In genomic region chr6:28266962-28267694, GRCh38 we compare ENCODE assay signal across 8 cellular contexts. TPM values are rescaled to one million over a fixed set of nuclear protein-coding genes. Genes with fewer than 3 reads are reported as not detected.
DNase-seq lines count a peak whose midpoint lies in the region; ATAC-seq, FAIRE-seq and TF ChIP-seq lines count a peak whose summit lies in the region.

ZSCAN26 (plus strand) TSS chr6:28267143; CDS start chr6:28271920, 4,777 bp downstream.

- peaks cover 12% of the 10 kb centered on the region for H3K4me1 ChIP-seq in CD4-positive, CD25-positive, alpha-beta regulatory T cell (ENCODE audit: control insufficient read depth, insufficient read depth, low read length, poor library complexity, severe bottlenecking)
- peaks cover 8 to 17% of the 10 kb centered on the region in 2 donors for H3K4me1 ChIP-seq in duodenal mucosa (ENCODE audit: control insufficient read depth in 1 of 2, insufficient read depth in 2 of 2, low read length in 2 of 2)
- H3K4me1 ChIP-seq in HepG2 (ENCODE audit: insufficient read depth, low read length), result peaks cover 26% of the 10 kb centered on the region

- H3K36me3 Mint-ChIP-seq in CD4-positive, CD25-positive, alpha-beta regulatory T cell, result peaks cover 8% of the 10 kb centered on the region

- 1% methylated on average over 30 of the region's 32 CpGs for WGBS in HepG2 (ENCODE audit: low lambda C conversion rate)

- H3K4me1 Mint-ChIP-seq in CD4-positive, CD25-positive, alpha-beta regulatory T cell, result peaks cover 0 to 30% (median 15%) of the 10 kb centered on the region in 4 donors

- POLR2A ChIA-PET in HepG2 (lab: Yijun Ruan, JAX), result interaction anchor here (0.6 to 3.2 kb wide), 23 partner anchors 10 to 595 kb away, joined by 3 to 67 read pairs (median 7); partner anchors contain the start of genes PGBD1, ZKSCAN3, ZKSCAN4 and ZKSCAN8

- H3K27me3 Mint-ChIP-seq in CD4-positive, CD25-positive, alpha-beta regulatory T cell, result peaks cover 10% of the 10 kb centered on the region

- H3K4me2 ChIP-seq in HepG2 (ENCODE audit: low read depth, low read length), result peak within 1 kb of the TSS; percentile 80

- H2AFZ ChIP-seq in HepG2 (ENCODE audit: low read length), result peak within 1 kb of the TSS; percentile 91

- H3K27ac ChIP-seq in CD4-positive, CD25-positive, alpha-beta regulatory T cell (ENCODE audit: insufficient read depth, low read length, poor library complexity, severe bottlenecking), result peak within 1 kb of the TSS; percentile 64
- H3K27ac ChIP-seq in duodenal mucosa (ENCODE audit: low read depth, low read length) (peak within 1 kb of the TSS; percentile 87), HepG2 (ENCODE audit: extremely low read length, insufficient read depth, low read length) (peak within 1 kb of the TSS; percentile 51)

- H3K9me3 ChIP-seq in CD4-positive, CD25-positive, alpha-beta regulatory T cell (ENCODE audit: control insufficient read depth in 2 of 2, low read length in 2 of 2), result no peaks in the 10 kb centered on the region
- H3K9me3 ChIP-seq in duodenal mucosa (ENCODE audit: control insufficient read depth in 1 of 2, low read length in 2 of 2) (no peaks in the 10 kb centered on the region), HepG2 (ENCODE audit: low read length) (no peaks in the 10 kb centered on the region)

- peak; percentile 15 for FAIRE-seq in HepG2 (lab: Jason Lieb, UNC)

- BruUV-seq in HepG2 (replicated peaks; lab: Mats Ljungman, UMichigan), result no TSS peak

- peak; percentile 92 to 95 for ATAC-seq in CD4-positive, CD25-positive, alpha-beta regulatory T cell (ENCODE audit: low read depth in 2 of 2)
- ATAC-seq in GM19395 (IDR thresholded peaks at IDR 0.05; ENCODE audit: unreplicated experiment) (peak; percentile 94), HG03521 (IDR thresholded peaks at IDR 0.05; ENCODE audit: unreplicated experiment) (peak; percentile 85), HepG2 (peak; percentile 99)

- intact Hi-C loops in HepG2 (cut with micrococcal nuclease; ENCODE audit: unreplicated experiment), result loop anchor here (1.0 to 5.0 kb wide), 8 partner anchors 15 to 143 kb away; partner anchors contain the start of genes ZKSCAN4, ZKSCAN8, ZSCAN12 and ZSCAN16

- peak within 1 kb of the TSS; percentile 69 to 86 for H3K9ac ChIP-seq in duodenal mucosa (ENCODE audit: low read depth in 1 of 2, low read length in 2 of 2)
- H3K9ac ChIP-seq in HepG2 (ENCODE audit: insufficient read depth, low read depth, low read length), result peak within 1 kb of the TSS; percentile 80

- peak; percentile 22; the same call in 1 of the 2 replicates for TF ChIP-seq CTCF in HepG2 (CRISPR knock-in tag; IDR thresholded peaks at IDR 0.05)

- H3K27ac Mint-ChIP-seq in CD4-positive, CD25-positive, alpha-beta regulatory T cell, result no peak within 1 kb of the TSS

- peak; percentile 79 to 81 for TF ChIP-seq POLR2A in HepG2 (IDR thresholded peaks at IDR 0.05; ENCODE audit: insufficient read depth in 1 of 2, low read depth in 2 of 2, low read length in 2 of 2)

- TF ChIP-seq RAD21 in HepG2 (CRISPR knock-in tag; IDR thresholded peaks at IDR 0.05), result no peak; the same call in 1 of the 2 replicates

- no peaks in the 10 kb centered on the region for H3K9me3 Mint-ChIP-seq in CD4-positive, CD25-positive, alpha-beta regulatory T cell

- no peak within 1 kb of the TSS for H3K4me3 Mint-ChIP-seq in CD4-positive, CD25-positive, alpha-beta regulatory T cell

- CTCF ChIA-PET in HepG2 (lab: Yijun Ruan, JAX; ENCODE audit: low intra/inter-chr PET ratio, low total read pairs), result no interaction called here

- DNase-seq in CD4-positive, CD25-positive, alpha-beta regulatory T cell, result peak; percentile 58 to 95 (median 90)
- DNase-seq in NCI-H69 (lab: John Stamatoyannopoulos, UW) (peak; percentile 94), HepG2 (ENCODE audit: low spot score) (peak; percentile 83)
- DNase-seq in activated CD4-positive, alpha-beta T cell treated with anti-CD3 and anti-CD28 coated beads, Interleukin-2, amount 50 U/mL, for 48 hours, result peak; percentile 83 to 86
- DNase-seq in stimulated activated CD4-positive, alpha-beta T cell treated with anti-CD3 and anti-CD28 coated beads, Interleukin-4, amount 100 ng/mL, for 1 hour, result peak; percentile 88

- in situ Hi-C loops in HepG2 (cut with HindIII; ENCODE audit: extremely low pct_ligation_motif_present, low pct_unique_long_range_greater_than_20kb), result no loop called here

- peaks cover 19% of the 10 kb centered on the region for H3K79me2 ChIP-seq in HepG2 (ENCODE audit: insufficient read depth, low read length)

- H4K20me1 ChIP-seq in HepG2 (ENCODE audit: insufficient read depth, low read length), result no peaks in the 10 kb centered on the region

- TF ChIP-seq EP300 in HepG2 (IDR thresholded peaks at IDR 0.05; ENCODE audit: low read depth in 2 of 2, low read length in 2 of 2) (peak; percentile 3 to 44; a peak in 1 of 4 replicates), HepG2 (CRISPR knock-in tag; IDR thresholded peaks at IDR 0.05; ENCODE audit: borderline replicate concordance) (peak; percentile 62; the same call in 1 of the 2 replicates)

- H3K36me3 ChIP-seq in CD4-positive, CD25-positive, alpha-beta regulatory T cell (ENCODE audit: control insufficient read depth, insufficient read depth, low read length), result peaks cover 9% of the 10 kb centered on the region
- H3K36me3 ChIP-seq in duodenal mucosa (ENCODE audit: control insufficient read depth in 1 of 2, insufficient read depth in 2 of 2, low read length in 2 of 2) (peaks cover 5 to 6% of the 10 kb centered on the region in 2 donors), HepG2 (replicated peaks in 1 of 2; ENCODE audit: control insufficient read depth in 1 of 2, insufficient read depth in 2 of 2, low read length in 2 of 2) (peaks cover 3 to 5% of the 10 kb centered on the region in 2 experiments)

- no peaks in the 10 kb centered on the region for H3K27me3 ChIP-seq in CD4-positive, CD25-positive, alpha-beta regulatory T cell (ENCODE audit: control insufficient read depth, insufficient read depth, low read length)
- H3K27me3 ChIP-seq in duodenal mucosa (ENCODE audit: control insufficient read depth in 1 of 2, insufficient read depth in 2 of 2, low read length in 2 of 2) (peaks cover 0 to 3% of the 10 kb centered on the region in 2 donors), HepG2 (ENCODE audit: control insufficient read depth in 1 of 2, insufficient read depth in 2 of 2, low read length in 2 of 2) (peaks cover 0 to 11% of the 10 kb centered on the region in 2 experiments; a peak in 3 of 5 replicates)

- H3K4me3 ChIP-seq in CD4-positive, CD25-positive, alpha-beta regulatory T cell (ENCODE audit: low read depth, low read length), result peak within 1 kb of the TSS; percentile 93
- H3K4me3 ChIP-seq in duodenal mucosa (ENCODE audit: low read depth in 1 of 2, low read length in 2 of 2) (peak within 1 kb of the TSS; percentile 87 to 99), HepG2 (replicated peaks in 1 of 3; ENCODE audit: insufficient read depth in 1 of 3, low read depth in 2 of 3, low read length in 3 of 3) (peak within 1 kb of the TSS; percentile 85 to 91 (median 87))

TF ChIP-seq in HepG2, 621 proteins besides CTCF, POLR2A, EP300 and RAD21 (continues in another document):
- TF ChIP-seq FOXO4 (CRISPR knock-in tag; conservative IDR thresholded peaks at IDR 0.05) (peak; percentile 98), FOXA1 (IDR thresholded peaks at IDR 0.05) (no peak), FOXA1 (CRISPR knock-in tag; IDR thresholded peaks at IDR 0.05) (0 out of 2 replicates have a peak, but pooled peaks have one; percentile 17), THYN1 (CRISPR knock-in tag; IDR thresholded peaks at IDR 0.05; ENCODE audit: borderline replicate concordance, low read depth) (no peak), ZNF30 (CRISPR knock-in tag; IDR thresholded peaks at IDR 0.05) (peak; percentile 80; the same call in 1 of the 2 replicates)

RNA-seq across cellular contexts. Expression of gene ZSCAN26, which starts in this region (rescaled TPM):
- 9.6 TPM for total RNA-seq in CD4-positive, CD25-positive, alpha-beta regulatory T cell
- polyA plus RNA-seq in CD4-positive, CD25-positive, alpha-beta regulatory T cell, result 10 to 100 TPM; 14.9 to 19.1 (median 17.7) TPM
- 15.6 and 18.5 TPM in 2 replicates for total RNA-seq in HepG2 (2016; rRNA removed; fragmentation: Illumina TruSeq; extraction: Trizol)
- total RNA-seq in HepG2 (2016; cell fraction: cytosol; rRNA removed; fragmentation: Illumina TruSeq; extraction: Trizol; ENCODE audit: low read depth), result 7.2 and 8.7 TPM in 2 replicates
- 15.7 and 18.1 TPM in 2 replicates for total RNA-seq in HepG2 (2016; cell fraction: insoluble cytoplasmic fraction; rRNA removed; fragmentation: Illumina TruSeq; extraction: Trizol)
- 10.3 and 13.0 TPM in 2 replicates for total RNA-seq in HepG2 (2016; cell fraction: membrane; rRNA removed; fragmentation: Illumina TruSeq; extraction: Trizol)
- 15.2 and 17.4 TPM in 2 replicates for total RNA-seq in HepG2 (2016; cell fraction: nucleus; rRNA removed; fragmentation: Illumina TruSeq; extraction: Trizol)
- 12.0 and 13.4 TPM in 2 replicates for polyA plus RNA-seq in HepG2 (2011; rRNA removed)
- 4.9 and 6.6 TPM in 2 replicates for polyA plus RNA-seq in HepG2 (2011; cell fraction: cytosol; rRNA removed)
- 22.8 and 33.1 TPM in 2 replicates for polyA plus RNA-seq in HepG2 (2011; cell fraction: nucleus; rRNA removed)
- polyA plus RNA-seq in HepG2 (2012), result 10.5 and 11.0 TPM in 2 replicates
- 1.5 and 1.9 TPM in 2 replicates for polyA plus RNA-seq in HepG2 (2016; cell fraction: cytosol; fragmentation: Illumina TruSeq; extraction: Trizol; ENCODE audit: low read depth)
- polyA plus RNA-seq in HepG2 (2016; cell fraction: insoluble cytoplasmic fraction; fragmentation: Illumina TruSeq; extraction: Trizol; ENCODE audit: low read depth), result 12.7 and 14.4 TPM in 2 replicates
- polyA plus RNA-seq in HepG2 (2016; cell fraction: membrane; fragmentation: Illumina TruSeq; extraction: Trizol; ENCODE audit: low read depth), result 3.2 and 3.7 TPM in 2 replicates
- polyA plus RNA-seq in HepG2 (2016; cell fraction: nucleus; fragmentation: Illumina TruSeq; extraction: Trizol; ENCODE audit: insufficient read depth, low read depth), result 22.0 and 24.8 TPM in 2 replicates
- polyA minus RNA-seq in HepG2 (2011; rRNA and poly(A)+ RNA removed; ENCODE audit: low replicate concordance), result 6.9 and 9.7 TPM in 2 replicates
- polyA minus RNA-seq in HepG2 (2011; cell fraction: cytosol; rRNA and poly(A)+ RNA removed), result 4.6 TPM in 2 replicates
- 28.1 and 38.9 TPM in 2 replicates for polyA minus RNA-seq in HepG2 (2011; cell fraction: nucleus; rRNA and poly(A)+ RNA removed)

Comparison
In these comparisons a context has a peak if more than half of its experiments do, and no peak if none do; other contexts are left out.
1. Peak in every context shown above with its lines: DNase-seq, ATAC-seq, H3K4me3 ChIP-seq and H3K27ac ChIP-seq.